In genomic region chr12:6963016-6963731, GRCh38 we compare ENCODE assay signal across 2 cellular contexts.
TF ChIP-seq lines count a peak whose summit lies in the region.

No MANE protein-coding gene starts in this region.

TF ChIP-seq in A549, 52 proteins besides CTCF, POLR2A, EP300 and RAD21:
- TF ChIP-seq HMGXB4 (CRISPR knock-in tag; IDR thresholded peaks at IDR 0.05; ENCODE audit: borderline replicate concordance): no peak
- no peak for TF ChIP-seq USF2 (IDR thresholded peaks at IDR 0.05)
- no peak for TF ChIP-seq NFE2L2 (conservative IDR thresholded peaks at IDR 0.05; ENCODE audit: low read length)
- no peak for TF ChIP-seq MAX (IDR thresholded peaks at IDR 0.05)
- TF ChIP-seq HOXA7 (CRISPR knock-in tag; IDR thresholded peaks at IDR 0.05): no peak
- no peak for TF ChIP-seq SREBF2 (IDR thresholded peaks at IDR 0.05)
- TF ChIP-seq TP53 (CRISPR knock-in tag; IDR thresholded peaks at IDR 0.05): no peak
- no peak for TF ChIP-seq ATOH8 (CRISPR knock-in tag; IDR thresholded peaks at IDR 0.05; ENCODE audit: low read depth)
- TF ChIP-seq RNF2 (IDR thresholded peaks at IDR 0.05; ENCODE audit: borderline replicate concordance, low read depth): no peak
- no peak for TF ChIP-seq RARB (CRISPR knock-in tag; IDR thresholded peaks at IDR 0.05)
- no peak for TF ChIP-seq HES2 (IDR thresholded peaks at IDR 0.05)
- no peak for TF ChIP-seq JUNB (IDR thresholded peaks at IDR 0.05)
- TF ChIP-seq RFX5 (IDR thresholded peaks at IDR 0.05): no peak
- TF ChIP-seq JUN (IDR thresholded peaks at IDR 0.05): no peak
- TF ChIP-seq TFCP2L1 (CRISPR knock-in tag; IDR thresholded peaks at IDR 0.05): no peak
- no peak for TF ChIP-seq MYC (IDR thresholded peaks at IDR 0.05; ENCODE audit: borderline replicate concordance, low read length)
- TF ChIP-seq E2F6 (IDR thresholded peaks at IDR 0.05; ENCODE audit: borderline replicate concordance, low read depth): no peak
- TF ChIP-seq NR3C1 (IDR thresholded peaks at IDR 0.05): no peak
- no peak for TF ChIP-seq HOXB5 (CRISPR knock-in tag; IDR thresholded peaks at IDR 0.05)

TF ChIP-seq in Ishikawa, 13 proteins besides CTCF, POLR2A, EP300 and RAD21:
- TF ChIP-seq MAX (IDR thresholded peaks at IDR 0.05) (peak; percentile 67), NFIC (IDR thresholded peaks at IDR 0.05) (peak; percentile 13; the same call in 1 of the 2 replicates), EGR1 (IDR thresholded peaks at IDR 0.05) (0 out of 2 replicates have a peak, but pooled peaks have one; percentile 7), CEBPB (IDR thresholded peaks at IDR 0.05) (no peak), USF1 (IDR thresholded peaks at IDR 0.05) (peak; percentile 43), FOXM1 (IDR thresholded peaks at IDR 0.05; ENCODE audit: borderline replicate concordance, low read depth) (no peak), TCF12 (IDR thresholded peaks at IDR 0.05; ENCODE audit: low read depth) (peak; percentile 69), ZBTB7A (IDR thresholded peaks at IDR 0.05; ENCODE audit: low read depth) (peak; percentile 88; the same call in 1 of the 2 replicates), CREB1 (IDR thresholded peaks at IDR 0.05; ENCODE audit: low read depth) (no peak), YY1 (IDR thresholded peaks at IDR 0.05; ENCODE audit: low read depth) (0 out of 2 replicates have a peak, but pooled peaks have one; percentile 33), REST (IDR thresholded peaks at IDR 0.05; ENCODE audit: low read depth) (0 out of 2 replicates have a peak, but pooled peaks have one; percentile 8), TEAD4 (IDR thresholded peaks at IDR 0.05) (peak; percentile 16; the same call in 1 of the 2 replicates), TAF1 (IDR thresholded peaks at IDR 0.05; ENCODE audit: low read depth) (peak; percentile 97)
